ENCODE assay signal across 20 cellular contexts in the genomic region with DNA sequence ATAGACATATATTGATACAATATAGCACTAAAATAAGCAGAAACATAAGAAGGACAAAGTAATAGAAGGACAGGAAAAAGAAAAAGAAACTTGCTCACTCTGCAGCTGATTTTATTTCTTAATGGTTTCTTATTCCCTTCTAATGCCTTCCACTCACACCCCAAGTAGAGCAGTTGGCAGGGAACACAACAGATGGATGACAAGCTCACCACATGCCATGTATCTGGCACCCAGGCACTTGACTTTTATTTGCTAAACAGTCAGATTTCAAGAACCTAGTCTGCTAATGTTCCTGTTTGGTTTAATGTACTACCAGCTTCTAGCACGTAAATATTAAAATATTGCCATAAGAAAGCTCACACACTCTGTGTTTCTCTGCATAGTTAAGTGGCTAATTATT.
A peak's percentile ranks its signal among the peaks of the same experiment; 100 is the strongest.
DNase-seq lines count a peak whose midpoint lies in the region; ATAC-seq and TF ChIP-seq lines count a peak whose summit lies in the region.
"Had no signal": no experiment of that assay in that cellular context is flagged by ENCODE, and none has a peak within 500 bp of the region (broad histone marks: within the 10 kb centered on the region; RNA-seq: fewer than 3 reads in every experiment).

No MANE protein-coding gene starts in this region.

- H3K4me3 ChIP-seq in upper lobe of right lung, result no peak overlapping the region
- H3K4me3 ChIP-seq: Peyer's patch, smooth muscle cell, tibial nerve had no signal

- H3K27ac ChIP-seq in upper lobe of right lung, result no peak overlapping the region
- H3K27ac ChIP-seq: C4-2B, Peyer's patch, tibial nerve had no signal

- no peaks in the 10 kb centered on the region for H3K4me1 ChIP-seq in upper lobe of right lung
- H3K4me1 ChIP-seq: Peyer's patch, tibial nerve had no signal

- H3K27me3 ChIP-seq in upper lobe of right lung, result no peaks in the 10 kb centered on the region
- H3K27me3 ChIP-seq: Peyer's patch, tibial nerve had no signal

- TF ChIP-seq CTCF in upper lobe of right lung (IDR thresholded peaks at IDR 0.05), result no peak

- intact Hi-C loops in left ventricle myocardium superior (cut with micrococcal nuclease), result no loop called here
- intact Hi-C loops in left cardiac atrium (cut with DNase I), result no loop called here
- intact Hi-C loops in upper lobe of right lung (cut with DNase I), result no loop called here

- no peak for DNase-seq in left ventricle myocardium superior
- no peak for DNase-seq in left cardiac atrium
- DNase-seq in NCI-H2171 treated with DMSO at 0.1 percent for 48 hours (lab: John Stamatoyannopoulos, UW), result peak; percentile 99
- DNase-seq in cerebellar cortex (ENCODE audit: low spot score), result peak; percentile 95
- no peak for DNase-seq in upper lobe of right lung
- DNase-seq: ACHN; activated CD8-positive, alpha-beta memory T cell treated with anti-CD3 and anti-CD28 coated beads, Interleukin-2, amount 50 U/mL, for 48 hours; head of caudate nucleus; NK-92 treated with Interleukin-12 subunit alpha and Interleukin-12 subunit beta, amount 100 ng/mL, for 24 hours; Peyer's patch; SK-N-SH; stimulated activated CD4-positive, alpha-beta T cell treated with anti-CD3 and anti-CD28 coated beads, Interleukin-4, amount 100 ng/mL, for 1 hour had no signal

- H3K36me3 ChIP-seq in upper lobe of right lung, result no peaks in the 10 kb centered on the region
- H3K36me3 ChIP-seq: Peyer's patch, tibial nerve had no signal

- ATAC-seq in left ventricle myocardium superior (peak; percentile 51), left cardiac atrium (no peak), upper lobe of right lung (peak; percentile 68), GM21825 (IDR thresholded peaks at IDR 0.05; ENCODE audit: unreplicated experiment) (no peak), GM21447 (IDR thresholded peaks at IDR 0.05; ENCODE audit: unreplicated experiment) (no peak), GM18519 (IDR thresholded peaks at IDR 0.05; ENCODE audit: low FRiP score, unreplicated experiment) (no peak)
- ATAC-seq: HCT116, left lobe of liver had no signal

- H3K9me3 ChIP-seq in upper lobe of right lung, result no peaks in the 10 kb centered on the region
- H3K9me3 ChIP-seq: Peyer's patch, SK-N-SH, tibial nerve had no signal

Comparison
In these comparisons a context has a peak if more than half of its experiments do, and no peak if none do; other contexts are left out.
1. ATAC-seq: peak in left ventricle myocardium superior (single experiment) and upper lobe of right lung (single experiment); none in left cardiac atrium (0 of 2), GM21825 (single experiment), GM21447 (single experiment) and GM18519 (single experiment).
2. DNase-seq: peak in NCI-H2171 treated with DMSO at 0.1 percent for 48 hours (single experiment) and cerebellar cortex (single experiment); none in left ventricle myocardium superior (single experiment), left cardiac atrium (single experiment) and upper lobe of right lung (single experiment).